1 cellular context compared by ENCODE assay signal in the genomic region with DNA sequence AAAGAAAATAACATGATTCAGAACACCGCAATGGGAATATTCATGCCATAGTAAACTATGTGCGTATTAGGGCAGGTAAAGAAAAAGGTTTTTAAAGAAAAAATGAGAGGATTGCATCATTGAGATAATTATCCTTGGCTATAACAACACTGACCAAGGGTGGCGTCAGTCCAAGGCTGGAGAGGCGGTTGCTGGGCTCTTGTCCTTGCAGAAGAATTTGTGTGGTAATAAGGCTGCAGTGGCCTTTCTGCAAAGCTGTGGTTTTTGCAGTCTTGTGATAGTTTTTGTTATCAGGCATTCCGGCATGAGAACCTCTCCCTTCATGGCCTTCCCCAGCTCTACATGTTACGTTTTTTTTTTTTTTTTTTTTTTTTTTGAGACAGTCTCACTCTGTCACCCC.
TF ChIP-seq lines count a peak whose summit lies in the region.

No MANE protein-coding gene starts in this region.

TF ChIP-seq in H1, 55 proteins besides CTCF, POLR2A, EP300 and RAD21:
- TF ChIP-seq, protein P1, sequence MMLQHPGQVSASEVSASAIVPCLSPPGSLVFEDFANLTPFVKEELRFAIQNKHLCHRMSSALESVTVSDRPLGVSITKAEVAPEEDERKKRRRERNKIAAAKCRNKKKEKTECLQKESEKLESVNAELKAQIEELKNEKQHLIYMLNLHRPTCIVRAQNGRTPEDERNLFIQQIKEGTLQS (IDR thresholded peaks at IDR 0.05; ENCODE audit: insufficient read depth, low read depth, low read length), result 0 out of 2 replicates have a peak, but pooled peaks have one; percentile 23
- no peak for TF ChIP-seq YY1 (IDR thresholded peaks at IDR 0.05; ENCODE audit: low read depth, low read length)
- no peak for TF ChIP-seq KDM1A (IDR thresholded peaks at IDR 0.05; ENCODE audit: borderline replicate concordance, low read length)
- no peak for TF ChIP-seq NRF1 (IDR thresholded peaks at IDR 0.05; ENCODE audit: low read depth, low read length)
- TF ChIP-seq SP2 (IDR thresholded peaks at IDR 0.05; ENCODE audit: low read length), result no peak
- TF ChIP-seq POU5F1 (IDR thresholded peaks at IDR 0.05; ENCODE audit: low read depth, low read length), result no peak
- TF ChIP-seq NANOG (IDR thresholded peaks at IDR 0.05; ENCODE audit: insufficient read depth, low read depth, low read length, poor library complexity, severe bottlenecking), result no peak
- no peak for TF ChIP-seq CTBP2 (IDR thresholded peaks at IDR 0.05; ENCODE audit: borderline replicate concordance, insufficient read depth, insufficient read length, low read length)
- TF ChIP-seq RNF2 (IDR thresholded peaks at IDR 0.05; ENCODE audit: borderline replicate concordance, low read depth, low read length, missing control alignments, poor library complexity, severe bottlenecking), result no peak
- no peak for TF ChIP-seq RBBP5 (IDR thresholded peaks at IDR 0.05; ENCODE audit: borderline replicate concordance, low read depth, low read length)
- TF ChIP-seq, protein P2, sequence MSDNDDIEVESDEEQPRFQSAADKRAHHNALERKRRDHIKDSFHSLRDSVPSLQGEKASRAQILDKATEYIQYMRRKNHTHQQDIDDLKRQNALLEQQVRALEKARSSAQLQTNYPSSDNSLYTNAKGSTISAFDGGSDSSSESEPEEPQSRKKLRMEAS (IDR thresholded peaks at IDR 0.05), result no peak
- TF ChIP-seq CHD1 (IDR thresholded peaks at IDR 0.05; ENCODE audit: low read depth, low read length), result no peak
- TF ChIP-seq SIN3A (conservative IDR thresholded peaks at IDR 0.05 in 1 of 2, IDR thresholded peaks at IDR 0.05 in 1 of 2; ENCODE audit: low read depth in 1 of 2, low read length in 2 of 2), result no peak
- TF ChIP-seq TAF7 (optimal IDR thresholded peaks at IDR 0.05; ENCODE audit: borderline replicate concordance, low read depth, low read length), result no peak
- TF ChIP-seq KDM5A (IDR thresholded peaks at IDR 0.05; ENCODE audit: low read length), result no peak
- TF ChIP-seq CEBPB (IDR thresholded peaks at IDR 0.05; ENCODE audit: low read depth, low read length), result peak; percentile 89
- no peak for TF ChIP-seq RFX5 (IDR thresholded peaks at IDR 0.05; ENCODE audit: borderline replicate concordance, low read depth, low read length)
- no peak for TF ChIP-seq BCL11A (IDR thresholded peaks at IDR 0.05; ENCODE audit: low read depth in 2 of 2, low read length in 2 of 2)
- TF ChIP-seq JUND (IDR thresholded peaks at IDR 0.05; ENCODE audit: low read length), result 0 out of 2 replicates have a peak, but pooled peaks have one; percentile 17
